1 cellular context compared by ENCODE assay signal in the genomic region with DNA sequence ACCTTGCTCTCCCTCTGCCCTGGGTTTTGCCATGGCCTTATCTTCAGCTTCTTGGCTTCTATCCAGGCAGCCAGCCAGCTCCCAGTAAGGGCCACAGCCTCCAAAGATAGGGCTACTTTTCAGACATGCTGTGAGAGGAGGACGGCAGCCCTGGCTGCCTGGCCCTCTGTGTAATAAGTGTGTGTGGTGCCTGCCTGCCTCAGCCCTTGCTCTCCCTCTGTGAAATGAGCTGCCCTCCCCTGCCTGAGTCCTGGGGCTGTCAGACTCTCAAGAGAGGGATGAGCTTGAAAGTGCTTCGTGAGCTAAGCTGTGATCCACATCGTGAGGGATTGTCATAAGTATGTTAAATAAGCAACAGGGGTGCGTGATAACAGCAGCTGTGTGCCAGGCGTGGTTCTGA.
TF ChIP-seq lines count a peak whose summit lies in the region.

No MANE protein-coding gene starts in this region.

TF ChIP-seq in A549, 52 proteins besides CTCF, POLR2A, EP300 and RAD21 (continued from another document):
- TF ChIP-seq ZFP36 (IDR thresholded peaks at IDR 0.05; ENCODE audit: borderline replicate concordance, partially characterized antibody) (no peak), NFE2L2 (conservative IDR thresholded peaks at IDR 0.05; ENCODE audit: low read length) (no peak), NPAS2 (CRISPR knock-in tag; IDR thresholded peaks at IDR 0.05; ENCODE audit: borderline replicate concordance) (no peak), RNF2 (IDR thresholded peaks at IDR 0.05; ENCODE audit: borderline replicate concordance, low read depth) (no peak)
